Comparison of ENCODE assay signal across 8 cellular contexts in the genomic region with DNA sequence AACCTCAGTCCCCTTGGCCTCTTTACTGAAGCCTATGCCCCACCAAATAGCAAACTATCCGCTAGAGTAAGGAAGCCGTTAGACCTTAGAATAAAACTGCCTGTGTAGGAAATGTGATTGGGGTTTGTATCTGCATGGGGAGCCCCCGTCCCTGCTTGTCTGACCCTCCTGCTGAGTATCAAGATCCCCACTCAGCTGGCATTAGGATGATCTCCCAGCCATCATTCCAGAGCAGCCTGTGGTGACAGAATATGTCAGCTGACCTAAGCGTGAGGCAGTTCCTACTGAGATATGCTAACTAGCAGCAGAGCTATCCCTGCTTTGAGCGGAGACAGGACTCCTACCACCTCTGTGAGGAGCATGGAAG. TPM values are rescaled to one million over a fixed set of nuclear protein-coding genes. Genes with fewer than 3 reads are reported as not detected.
DNase-seq lines count a peak whose midpoint lies in the region; ATAC-seq, FAIRE-seq and TF ChIP-seq lines count a peak whose summit lies in the region.

No MANE protein-coding gene starts in this region.

- intact Hi-C loops in pancreas (cut with DNase I), result no loop called here

- DNase-seq in NCI-H1092 treated with DMSO at 0.1 percent for 48 hours (lab: John Stamatoyannopoulos, UW) (peak; percentile 28), NCI-H1092 (lab: John Stamatoyannopoulos, UW) (no peak), HFF-Myc (ENCODE audit: extremely low read depth, low read depth) (no peak), OCI-M2 (lab: John Stamatoyannopoulos, UW; ENCODE audit: unreplicated experiment) (peak; percentile 3), astrocyte (ENCODE audit: low read depth) (peak; percentile 60), right atrium auricular region (ENCODE audit: low spot score) (peak; percentile 64), pancreas (peak in 2 of 6 donors; percentile 23 to 25), DMS153 treated with DMSO at 0.1 percent for 48 hours (lab: John Stamatoyannopoulos, UW; ENCODE audit: unreplicated experiment) (no peak)

- H3K4me1 ChIP-seq in astrocyte (ENCODE audit: insufficient read depth, low read length), result peaks cover 22% of the 10 kb centered on the region
- H3K4me1 ChIP-seq in right atrium auricular region, result peaks cover 0 to 27% of the 10 kb centered on the region in 2 donors
- peaks cover 3 to 31% (median 10%) of the 10 kb centered on the region in 3 donors for H3K4me1 ChIP-seq in pancreas

- H3K9me3 ChIP-seq in astrocyte (ENCODE audit: insufficient read depth, low read depth, low read length), result no peaks in the 10 kb centered on the region
- no peaks in the 10 kb centered on the region for H3K9me3 ChIP-seq in right atrium auricular region
- H3K9me3 ChIP-seq in pancreas, result no peaks in the 10 kb centered on the region

- peak overlapping the region; percentile 90 for H3K4me2 ChIP-seq in astrocyte (ENCODE audit: low read length)

- H3K36me3 ChIP-seq in astrocyte (ENCODE audit: insufficient read depth, low read length) (no peaks in the 10 kb centered on the region), right atrium auricular region (peaks cover 5% of the 10 kb centered on the region), pancreas (no peaks in the 10 kb centered on the region)

- no peaks in the 10 kb centered on the region for H3K9me3 Mint-ChIP-seq in astrocyte (ENCODE audit: unreplicated experiment)

- H3K36me3 Mint-ChIP-seq in astrocyte (ENCODE audit: low read depth, unreplicated experiment), result peaks cover 14% of the 10 kb centered on the region

- H3K27ac Mint-ChIP-seq in astrocyte (ENCODE audit: unreplicated experiment), result peak overlapping the region; percentile 94

- ATAC-seq in pancreas, result peak; percentile 18 to 61 (median 45)

- H3K27me3 ChIP-seq in astrocyte (ENCODE audit: insufficient read depth, low read length) (no peaks in the 10 kb centered on the region), right atrium auricular region (no peaks in the 10 kb centered on the region), pancreas (no peaks in the 10 kb centered on the region)

- 0 to 3% methylated on average over 5 of the region's 5 CpGs for WGBS in pancreas, 2 donors

- peak overlapping the region; percentile 96 for H3K4me3 ChIP-seq in HFF-Myc (replicated peaks; ENCODE audit: low read depth, low read length)
- H3K4me3 ChIP-seq in astrocyte (ENCODE audit: insufficient read depth, low read depth, low read length), result peak overlapping the region; percentile 76
- H3K4me3 ChIP-seq in right atrium auricular region, result peak overlapping the region; percentile 85 to 90
- H3K4me3 ChIP-seq in pancreas, result peak overlapping the region; percentile 63 to 98 (median 84)

- peaks cover 24% of the 10 kb centered on the region for H4K20me1 ChIP-seq in astrocyte (ENCODE audit: insufficient read depth, low read length)

- FAIRE-seq in astrocyte (lab: Jason Lieb, UNC) (no peak), pancreas (lab: Jason Lieb, UNC) (no peak)

- H3K79me2 ChIP-seq in astrocyte (ENCODE audit: insufficient read depth, low read length), result peaks cover 43% of the 10 kb centered on the region

- H3K27ac ChIP-seq in astrocyte (ENCODE audit: low read depth, low read length) (peak overlapping the region; percentile 85), right atrium auricular region (peak overlapping the region; percentile 84 to 94), pancreas (peak overlapping the region; percentile 36 to 82 (median 58))

- peaks cover 13% of the 10 kb centered on the region for H3K4me1 Mint-ChIP-seq in astrocyte (ENCODE audit: low read depth, unreplicated experiment)

- no peaks in the 10 kb centered on the region for H3K27me3 Mint-ChIP-seq in astrocyte (ENCODE audit: low read depth, unreplicated experiment)

- H3K9ac ChIP-seq in astrocyte (ENCODE audit: low read length), result peak overlapping the region; percentile 89

- peak overlapping the region; percentile 86 for H2AFZ ChIP-seq in astrocyte (ENCODE audit: low read depth, low read length)

- TF ChIP-seq CTCF in HFF-Myc (IDR thresholded peaks at IDR 0.05; ENCODE audit: low read depth, low read length, missing control alignments), result no peak
- no peak for TF ChIP-seq CTCF in astrocyte (IDR thresholded peaks at IDR 0.05; ENCODE audit: insufficient read depth, low read depth, low read length)
- TF ChIP-seq CTCF in right atrium auricular region (IDR thresholded peaks at IDR 0.05), result no peak
- TF ChIP-seq CTCF in pancreas (IDR thresholded peaks at IDR 0.05), result no peak

- H3K4me3 Mint-ChIP-seq in astrocyte (ENCODE audit: unreplicated experiment), result peak overlapping the region; percentile 99

RNA-seq across cellular contexts. Expression of a gene that starts 0.6 kb away (rescaled TPM):
- total RNA-seq in astrocyte (31.3 and 32.4 TPM in 2 replicates), right atrium auricular region (1 to 10 TPM; 7.1 to 9.2 TPM), pancreas (10 to 100 TPM in 2 of 6 donors, 1 to 10 TPM in 4; 6.4 to 12.9 (median 8.8) TPM)
- 10 to 100 TPM; 10.0 to 17.2 TPM for polyA plus RNA-seq in pancreas

RNA-seq across cellular contexts. Expression of a gene that starts 53.1 kb away (rescaled TPM):
- total RNA-seq in astrocyte (0.32 and 1.6 TPM in 2 replicates), right atrium auricular region (1 to 10 TPM; 3.6 to 7.7 TPM), pancreas (1 to 10 TPM; 1.4 to 4.1 (median 2.4) TPM)
- polyA plus RNA-seq in pancreas, result 1 to 10 TPM; 5.7 to 7.6 TPM

RNA-seq across cellular contexts. Expression of a gene that starts 53.2 kb away (rescaled TPM):
- 6.0 and 8.5 TPM in 2 replicates for total RNA-seq in astrocyte
- 10 to 100 TPM in 1 of 2 donors, 1 to 10 TPM in 1; 9.2 to 12.3 TPM for total RNA-seq in right atrium auricular region
- total RNA-seq in pancreas, result 10 to 100 TPM; 24.3 to 60.1 (median 44.2) TPM
- polyA plus RNA-seq in pancreas, result 100 to 1,000 TPM; 150 to 171 TPM

RNA-seq across cellular contexts. Expression of a gene that starts 59.0 kb away (rescaled TPM):
- 1.2 and 1.4 TPM in 2 replicates for total RNA-seq in astrocyte
- total RNA-seq in right atrium auricular region, result 1 to 10 TPM; 3.9 to 5.6 TPM
- total RNA-seq in pancreas, result 10 to 100 TPM in 4 of 6 donors, 1 to 10 TPM in 2; 8.6 to 18.2 (median 15.7) TPM
- polyA plus RNA-seq in pancreas, result 10 to 100 TPM; 11.6 to 14.3 TPM

RNA-seq across cellular contexts. Expression of a gene that starts 59.7 kb away (rescaled TPM):
- total RNA-seq in astrocyte (11.8 and 13.5 TPM in 2 replicates), right atrium auricular region (10 to 100 TPM in 1 of 2 donors, 1 to 10 TPM in 1; 7.0 to 10.8 TPM), pancreas (10 to 100 TPM in 2 of 6 donors, 1 to 10 TPM in 4; 6.6 to 10.8 (median 9.7) TPM)
- 10 to 100 TPM; 16.9 to 29.0 TPM for polyA plus RNA-seq in pancreas

Comparison
In these comparisons a context has a peak if more than half of its experiments do, and no peak if none do; other contexts are left out.
1. DNase-seq: peak in NCI-H1092 treated with DMSO at 0.1 percent for 48 hours (single experiment), OCI-M2 (single experiment), astrocyte (single experiment) and right atrium auricular region (single experiment); none in NCI-H1092 (single experiment), HFF-Myc (single experiment) and DMS153 treated with DMSO at 0.1 percent for 48 hours (single experiment).
2. Peak in every context shown above with its lines, with median percentiles within 50 percentile points of each other: H3K4me3 ChIP-seq and H3K27ac ChIP-seq.